ENCODE assay signal across 16 cellular contexts in genomic region chr4:114417214-114417613, GRCh38.
A peak's percentile ranks its signal among the peaks of the same experiment; 100 is the strongest.
DNase-seq lines count a peak whose midpoint lies in the region; ATAC-seq, FAIRE-seq and TF ChIP-seq lines count a peak whose summit lies in the region.
"Had no signal": no experiment of that assay in that cellular context is flagged by ENCODE, and none has a peak within 500 bp of the region (broad histone marks: within the 10 kb centered on the region; RNA-seq: fewer than 3 reads in every experiment).

No MANE protein-coding gene starts in this region.

- POLR2A ChIA-PET in SK-N-SH (lab: Yijun Ruan, JAX), result no interaction called here

- 3% methylated on average over 1 of the region's 1 CpG for WGBS in SK-N-SH (ENCODE audit: low lambda C conversion rate)
- WGBS in small intestine, 3 donors, result 17 to 47% (median 46%) methylated on average over 1 of the region's 1 CpG
- 34 to 68% (median 35%) methylated on average over 1 of the region's 1 CpG for WGBS in ovary, 3 donors

- H3K9ac ChIP-seq in SK-N-SH, result no peak overlapping the region

- intact Hi-C loops in ovary (cut with DNase I), result no loop called here
- intact Hi-C loops in vagina (cut with DNase I), result no loop called here

- H3K27ac ChIP-seq in SK-N-SH (ENCODE audit: low read depth in 2 of 2, low read length in 1 of 2), result no peak overlapping the region
- H3K27ac ChIP-seq in small intestine (ENCODE audit: low read depth in 1 of 2, low read length in 1 of 2), result no peak overlapping the region
- no peak overlapping the region for H3K27ac ChIP-seq in ovary
- H3K27ac ChIP-seq in vagina, result no peak overlapping the region
- H3K27ac ChIP-seq: A549, lower lobe of right lung, transverse colon had no signal

- H3F3A ChIP-seq in SK-N-SH (replicated peaks; ENCODE audit: insufficient read depth), result no peaks in the 10 kb centered on the region

- no peak overlapping the region for H3K4me2 ChIP-seq in SK-N-SH
- H3K4me2 ChIP-seq: A549 had no signal

- DNase-seq in SK-N-SH, result peak; percentile 3
- peak; percentile 45 for DNase-seq in NCI-H2171 treated with DMSO at 0.1 percent for 48 hours (lab: John Stamatoyannopoulos, UW)
- peak; percentile 1 for DNase-seq in choroid plexus epithelial cell (ENCODE audit: low read depth)
- DNase-seq in small intestine, result peak; percentile 12
- no peak for DNase-seq in ovary
- no peak for DNase-seq in vagina (ENCODE audit: extremely low spot score in 2 of 2)
- DNase-seq: activated CD4-positive, alpha-beta T cell treated with anti-CD3 and anti-CD28 coated beads, Interleukin-2, amount 50 U/mL, for 1 hour; effector memory CD8-positive, alpha-beta T cell; glutamatergic neuron; lower lobe of right lung; stimulated activated CD4-positive, alpha-beta T cell treated with anti-CD3 and anti-CD28 coated beads, Interleukin-12 subunit alpha, Interleukin-12 subunit beta, amount 100 ng/mL, for 4 hours; transverse colon had no signal

- H3K36me3 ChIP-seq in SK-N-SH (replicated peaks in 1 of 2; ENCODE audit: control insufficient read depth in 1 of 2, insufficient read depth in 2 of 2, low read length in 1 of 2), result no peaks in the 10 kb centered on the region
- no peaks in the 10 kb centered on the region for H3K36me3 ChIP-seq in small intestine (ENCODE audit: control insufficient read depth in 2 of 2, insufficient read depth in 2 of 2, low read length in 2 of 2)
- no peaks in the 10 kb centered on the region for H3K36me3 ChIP-seq in ovary
- no peaks in the 10 kb centered on the region for H3K36me3 ChIP-seq in vagina
- H3K36me3 ChIP-seq: lower lobe of right lung, transverse colon had no signal

- no peak overlapping the region for H2AFZ ChIP-seq in SK-N-SH (ENCODE audit: low read depth)

- no peaks in the 10 kb centered on the region for H3K9me2 ChIP-seq in SK-N-SH

- FAIRE-seq in small intestine (lab: Jason Lieb, UNC), result no peak
- FAIRE-seq: A549, astrocyte had no signal

- no peak for TF ChIP-seq CTCF in SK-N-SH (IDR thresholded peaks at IDR 0.05)
- TF ChIP-seq CTCF in choroid plexus epithelial cell (conservative IDR thresholded peaks at IDR 0.05; ENCODE audit: low read depth, low read length), result no peak
- TF ChIP-seq CTCF in ovary (IDR thresholded peaks at IDR 0.05), result no peak
- no peak for TF ChIP-seq CTCF in vagina (IDR thresholded peaks at IDR 0.05)

- TF ChIP-seq POLR2A in ovary (IDR thresholded peaks at IDR 0.05) (no peak), vagina (IDR thresholded peaks at IDR 0.05) (no peak)

- TF ChIP-seq EP300 in SK-N-SH (IDR thresholded peaks at IDR 0.05; ENCODE audit: borderline replicate concordance in 1 of 2, low read depth in 1 of 2, low read length in 1 of 2) (no peak), ovary (IDR thresholded peaks at IDR 0.05) (no peak)

- H3K79me2 ChIP-seq in SK-N-SH (ENCODE audit: insufficient read depth), result no peaks in the 10 kb centered on the region

- CTCF ChIA-PET in SK-N-SH (lab: Yijun Ruan, JAX), result interaction anchor here (1.1 to 1.5 kb wide), 2 partner anchors 47 to 238 kb away, joined by 3 to 4 read pairs; no protein-coding TSS in a partner anchor

- H3K4me3 ChIP-seq in SK-N-SH (ENCODE audit: low read depth in 2 of 2, low read length in 1 of 2), result no peak overlapping the region
- no peak overlapping the region for H3K4me3 ChIP-seq in choroid plexus epithelial cell (ENCODE audit: low read depth, low read length)
- H3K4me3 ChIP-seq in small intestine (ENCODE audit: low read depth in 1 of 2, low read length in 2 of 2), result no peak overlapping the region
- H3K4me3 ChIP-seq in ovary, result no peak overlapping the region
- H3K4me3 ChIP-seq in vagina, result no peak overlapping the region
- H3K4me3 ChIP-seq: A549, lower lobe of right lung, transverse colon had no signal

- H3K4me1 ChIP-seq in SK-N-SH (ENCODE audit: control insufficient read depth in 1 of 2, insufficient read depth in 2 of 2, low read depth in 1 of 2, low read length in 1 of 2), result no peaks in the 10 kb centered on the region
- no peaks in the 10 kb centered on the region for H3K4me1 ChIP-seq in small intestine (ENCODE audit: control insufficient read depth in 2 of 2, insufficient read depth in 1 of 2, low read depth in 1 of 2, low read length in 1 of 2)
- no peaks in the 10 kb centered on the region for H3K4me1 ChIP-seq in ovary (ENCODE audit: insufficient read depth)
- H3K4me1 ChIP-seq in vagina, result no peaks in the 10 kb centered on the region
- H3K4me1 ChIP-seq: A549, lower lobe of right lung, transverse colon had no signal

- H4K20me1 ChIP-seq in SK-N-SH (ENCODE audit: insufficient read depth), result no peaks in the 10 kb centered on the region

- no peaks in the 10 kb centered on the region; the same call in 1 of the 2 replicates for H3K27me3 ChIP-seq in SK-N-SH (ENCODE audit: insufficient read depth)
- no peaks in the 10 kb centered on the region for H3K27me3 ChIP-seq in small intestine (ENCODE audit: control insufficient read depth in 2 of 2, insufficient read depth in 2 of 2, low read length in 2 of 2)
- no peaks in the 10 kb centered on the region for H3K27me3 ChIP-seq in ovary
- H3K27me3 ChIP-seq in vagina, result no peaks in the 10 kb centered on the region
- H3K27me3 ChIP-seq: transverse colon had no signal

- H3K9me3 ChIP-seq in SK-N-SH (no peaks in the 10 kb centered on the region), small intestine (ENCODE audit: control insufficient read depth, low read depth) (no peaks in the 10 kb centered on the region), ovary (no peaks in the 10 kb centered on the region), vagina (no peaks in the 10 kb centered on the region)
- H3K9me3 ChIP-seq: A549, lower lobe of right lung, transverse colon had no signal

- ATAC-seq in SK-N-SH treated with all-trans-retinoic acid at 6 μM for 48 hours (no peak), GM18502 (IDR thresholded peaks at IDR 0.05; ENCODE audit: poor library complexity, unreplicated experiment) (no peak)
- ATAC-seq: A549; effector memory CD8-positive, alpha-beta T cell; lower lobe of right lung had no signal

- peak; percentile 50 for TF ChIP-seq RAD21 in SK-N-SH (IDR thresholded peaks at IDR 0.05; ENCODE audit: low read length)

TF ChIP-seq in SK-N-SH, 30 proteins besides CTCF, POLR2A, EP300 and RAD21 (continues in another document):
- no peak for TF ChIP-seq USF2 (IDR thresholded peaks at IDR 0.05; ENCODE audit: borderline replicate concordance, low read depth, low read length)
- no peak for TF ChIP-seq ELF1 (IDR thresholded peaks at IDR 0.05)
- no peak for TF ChIP-seq EZH2phosphoT487 (IDR thresholded peaks at IDR 0.05; ENCODE audit: borderline replicate concordance, low read depth)
- no peak for TF ChIP-seq SMC3 (IDR thresholded peaks at IDR 0.05; ENCODE audit: low read depth, low read length)
- no peak for TF ChIP-seq PBX3 (IDR thresholded peaks at IDR 0.05)
- no peak for TF ChIP-seq GATA2 (CRISPR knock-in tag; IDR thresholded peaks at IDR 0.05)
- no peak for TF ChIP-seq NFIC (IDR thresholded peaks at IDR 0.05; ENCODE audit: borderline replicate concordance)
- no peak for TF ChIP-seq YY1 (IDR thresholded peaks at IDR 0.05; ENCODE audit: low read depth)

TF ChIP-seq in SK-N-SH treated with all-trans-retinoic acid at 6 μM for 48 hours, 23 proteins besides CTCF, POLR2A, EP300 and RAD21:
- TF ChIP-seq CSDC2 (CRISPR knock-in tag; IDR thresholded peaks at IDR 0.05) (no peak), CREB5 (CRISPR knock-in tag; IDR thresholded peaks at IDR 0.05; ENCODE audit: low read depth) (no peak), ZC3H10 (CRISPR knock-in tag; IDR thresholded peaks at IDR 0.05) (no peak), ARNTL (CRISPR knock-in tag; IDR thresholded peaks at IDR 0.05; ENCODE audit: borderline replicate concordance, low read depth) (no peak), ZNF8 (CRISPR knock-in tag; IDR thresholded peaks at IDR 0.05) (no peak), ZFP30 (CRISPR knock-in tag; IDR thresholded peaks at IDR 0.05) (no peak), ISL1 (CRISPR knock-in tag; IDR thresholded peaks at IDR 0.05) (no peak), RARB (CRISPR knock-in tag; IDR thresholded peaks at IDR 0.05) (no peak)
TF ChIP-seq in SK-N-SH treated with all-trans-retinoic acid at 6 μM for 48 hours: peak in this region for 0.

Comparison
In these comparisons a context has a peak if more than half of its experiments do, and no peak if none do; other contexts are left out.
1. DNase-seq: peak in SK-N-SH (single experiment), NCI-H2171 treated with DMSO at 0.1 percent for 48 hours (single experiment), choroid plexus epithelial cell (single experiment) and small intestine (single experiment); none in ovary (0 of 5) and vagina (0 of 2).